Comparison of ENCODE assay signal across 9 cellular contexts in genomic region chr14:81062816-81063215, GRCh38.
DNase-seq lines count a peak whose midpoint lies in the region; ATAC-seq and TF ChIP-seq lines count a peak whose summit lies in the region.
"Had no signal": no experiment of that assay in that cellular context is flagged by ENCODE, and none has a peak within 500 bp of the region (broad histone marks: within the 10 kb centered on the region; RNA-seq: fewer than 3 reads in every experiment).

No MANE protein-coding gene starts in this region.

- TF ChIP-seq CTCF in H9 (conservative IDR thresholded peaks at IDR 0.05) (peak; percentile 71), progenitor cell of endocrine pancreas (IDR thresholded peaks at IDR 0.05; ENCODE audit: unreplicated experiment) (peak; percentile 42)

- no peak overlapping the region for H3K27ac ChIP-seq in H9 (ENCODE audit: insufficient read length, low read depth, low read length)

- H3K36me3 Mint-ChIP-seq in activated CD4-positive, alpha-beta T cell treated with anti-CD3 and anti-CD28 coated beads, Interleukin-2, amount 10 ng/mL, durations not matched to agents 24 days and 14 days (ENCODE audit: low read depth), result no peaks in the 10 kb centered on the region
- H3K36me3 Mint-ChIP-seq in H9 (ENCODE audit: insufficient read depth in 1 of 3, low read depth in 3 of 3) (no peaks in the 10 kb centered on the region), progenitor cell of endocrine pancreas (ENCODE audit: insufficient read depth) (no peaks in the 10 kb centered on the region)
- H3K36me3 Mint-ChIP-seq: naive thymus-derived CD8-positive, alpha-beta T cell had no signal

- H3K18ac ChIP-seq in H9 (ENCODE audit: insufficient read length, low read depth, low read length), result no peak overlapping the region

- no peaks in the 10 kb centered on the region for H3K9me3 Mint-ChIP-seq in activated CD4-positive, alpha-beta T cell treated with anti-CD3 and anti-CD28 coated beads, Interleukin-2, amount 10 ng/mL, durations not matched to agents 24 days and 14 days
- H3K9me3 Mint-ChIP-seq in H9, result no peaks in the 10 kb centered on the region
- H3K9me3 Mint-ChIP-seq in progenitor cell of endocrine pancreas (ENCODE audit: low read depth), result no peaks in the 10 kb centered on the region
- H3K9me3 Mint-ChIP-seq: naive thymus-derived CD8-positive, alpha-beta T cell had no signal

- H3K56ac ChIP-seq in H9 (ENCODE audit: insufficient read length, low read depth, low read length), result no peak overlapping the region

- no peak overlapping the region for H4K91ac ChIP-seq in H9 (ENCODE audit: insufficient read length, low read depth, low read length)

- peak; percentile 59 for DNase-seq in activated CD4-positive, alpha-beta T cell treated with anti-CD3 and anti-CD28 coated beads, Interleukin-2, amount 10 ng/mL, durations not matched to agents 24 days and 14 days
- DNase-seq in activated CD4-positive, alpha-beta T cell treated with anti-CD3 and anti-CD28 coated beads for 1 hour, result no peak
- DNase-seq in H9, result peak; percentile 44
- peak; percentile 4 to 18 for DNase-seq in NCI-H1930 (lab: John Stamatoyannopoulos, UW)
- peak; percentile 3 for DNase-seq in astrocyte of the hippocampus (ENCODE audit: low read depth, low spot score)
- no peak for DNase-seq in progenitor cell of endocrine pancreas (ENCODE audit: low spot score, unreplicated experiment)

- no peak overlapping the region for H2AK5ac ChIP-seq in H9 (ENCODE audit: insufficient read length, low read length)

- H3K79me2 ChIP-seq in H9 (ENCODE audit: insufficient read depth, low read length), result no peaks in the 10 kb centered on the region

- H3K27me3 Mint-ChIP-seq in activated CD4-positive, alpha-beta T cell treated with anti-CD3 and anti-CD28 coated beads, Interleukin-2, amount 10 ng/mL, durations not matched to agents 24 days and 14 days, result peaks cover 3% of the 10 kb centered on the region
- H3K27me3 Mint-ChIP-seq in H9 (ENCODE audit: low read depth) (no peaks in the 10 kb centered on the region), progenitor cell of endocrine pancreas (no peaks in the 10 kb centered on the region)

- no peak overlapping the region for H3K14ac ChIP-seq in H9 (ENCODE audit: insufficient read depth, low read length)

- no peaks in the 10 kb centered on the region for H3K27me3 ChIP-seq in H9 (ENCODE audit: insufficient read depth, low read length)

- no peaks in the 10 kb centered on the region for H3K23me2 ChIP-seq in H9 (ENCODE audit: insufficient read length, low read depth, low read length, poor library complexity, severe bottlenecking)

- no peak overlapping the region for H4K5ac ChIP-seq in H9 (ENCODE audit: insufficient read length, low read depth, low read length)

- no peak overlapping the region for H3K4me3 Mint-ChIP-seq in activated CD4-positive, alpha-beta T cell treated with anti-CD3 and anti-CD28 coated beads, Interleukin-2, amount 10 ng/mL, durations not matched to agents 24 days and 14 days
- H3K4me3 Mint-ChIP-seq in H9 (no peak overlapping the region), progenitor cell of endocrine pancreas (ENCODE audit: low read depth) (no peak overlapping the region)
- H3K4me3 Mint-ChIP-seq: naive thymus-derived CD8-positive, alpha-beta T cell had no signal

- WGBS in H9 (ENCODE audit: extremely low coverage, insufficient read length, low lambda C conversion rate), result no CpG with 5 or more reads among the region's 4 CpGs

- no peak for ATAC-seq in esophagus mucosa
- no peak for ATAC-seq in HG02970 (IDR thresholded peaks at IDR 0.05; ENCODE audit: low FRiP score, unreplicated experiment)

- intact Hi-C loops in activated CD4-positive, alpha-beta T cell treated with anti-CD3 and anti-CD28 coated beads, Interleukin-2, amount 10 ng/mL, durations not matched to agents 24 days and 14 days (cut with micrococcal nuclease), result no loop called here

- H3K27ac Mint-ChIP-seq in activated CD4-positive, alpha-beta T cell treated with anti-CD3 and anti-CD28 coated beads, Interleukin-2, amount 10 ng/mL, durations not matched to agents 24 days and 14 days, result no peak overlapping the region
- no peak overlapping the region for H3K27ac Mint-ChIP-seq in H9
- H3K27ac Mint-ChIP-seq in progenitor cell of endocrine pancreas, result no peak overlapping the region
- H3K27ac Mint-ChIP-seq: naive thymus-derived CD8-positive, alpha-beta T cell had no signal

- H2BK5ac ChIP-seq in H9 (ENCODE audit: insufficient read length, low read length), result no peak overlapping the region

- no peak overlapping the region for H3K4ac ChIP-seq in H9 (ENCODE audit: low read depth, low read length)

- no peak overlapping the region for H2BK15ac ChIP-seq in H9 (ENCODE audit: low read depth, low read length)

- no peak overlapping the region for H2BK12ac ChIP-seq in H9 (ENCODE audit: insufficient read length, low read depth, low read length)

- H3K4me1 ChIP-seq in H9 (ENCODE audit: insufficient read depth, low read length), result no peaks in the 10 kb centered on the region

- H2AFZ ChIP-seq in H9 (ENCODE audit: low read length), result no peak overlapping the region

- no peak overlapping the region for H4K8ac ChIP-seq in H9 (replicated peaks; ENCODE audit: insufficient read length, low read depth, low read length)

- H2BK20ac ChIP-seq in H9 (ENCODE audit: low read depth, low read length, poor library complexity, severe bottlenecking), result no peak overlapping the region

- H3K9me3 ChIP-seq in H9 (ENCODE audit: control insufficient read depth, low read depth, low read length), result no peaks in the 10 kb centered on the region

- H2BK120ac ChIP-seq in H9 (ENCODE audit: low read depth, low read length, poor library complexity, severe bottlenecking), result no peak overlapping the region

- no peak overlapping the region for H3K23ac ChIP-seq in H9 (ENCODE audit: insufficient read length, low read depth, low read length)

- H4K20me1 ChIP-seq in H9 (ENCODE audit: control insufficient read depth, insufficient read depth, insufficient read length), result no peaks in the 10 kb centered on the region

- no peak overlapping the region for H3K4me2 ChIP-seq in H9 (ENCODE audit: insufficient read depth, insufficient read length, low read length)

- H3K4me1 Mint-ChIP-seq in activated CD4-positive, alpha-beta T cell treated with anti-CD3 and anti-CD28 coated beads, Interleukin-2, amount 10 ng/mL, durations not matched to agents 24 days and 14 days, result no peaks in the 10 kb centered on the region
- H3K4me1 Mint-ChIP-seq in H9 (no peaks in the 10 kb centered on the region), progenitor cell of endocrine pancreas (ENCODE audit: low read depth) (no peaks in the 10 kb centered on the region)
- H3K4me1 Mint-ChIP-seq: naive thymus-derived CD8-positive, alpha-beta T cell had no signal

- no peak overlapping the region for H3T11ph ChIP-seq in H9 (ENCODE audit: low read length)

- H3K9ac ChIP-seq in H9 (ENCODE audit: extremely low read depth, insufficient read length, low read length), result no peak overlapping the region

- no peaks in the 10 kb centered on the region for H3K79me1 ChIP-seq in H9 (ENCODE audit: insufficient read depth, low read depth, low read length, poor library complexity, severe bottlenecking)

Comparison
In these comparisons a context has a peak if more than half of its experiments do, and no peak if none do; other contexts are left out.
1. DNase-seq: peak in activated CD4-positive, alpha-beta T cell treated with anti-CD3 and anti-CD28 coated beads, Interleukin-2, amount 10 ng/mL, durations not matched to agents 24 days and 14 days (single experiment), H9 (single experiment), NCI-H1930 (2 of 2) and astrocyte of the hippocampus (single experiment); none in activated CD4-positive, alpha-beta T cell treated with anti-CD3 and anti-CD28 coated beads for 1 hour (single experiment) and progenitor cell of endocrine pancreas (single experiment).